9 cellular contexts compared by ENCODE assay signal in genomic region chr3:136919799-136920580, GRCh38. TPM values are rescaled to one million over a fixed set of nuclear protein-coding genes. Genes with fewer than 3 reads are reported as not detected.
DNase-seq lines count a peak whose midpoint lies in the region; ATAC-seq and TF ChIP-seq lines count a peak whose summit lies in the region.
"Had no signal": no experiment of that assay in that cellular context is flagged by ENCODE, and none has a peak within 500 bp of the region (broad histone marks: within the 10 kb centered on the region; RNA-seq: fewer than 3 reads in every experiment).

No MANE protein-coding gene starts in this region.

- H3K27ac Mint-ChIP-seq in activated naive CD8-positive, alpha-beta T cell treated with anti-CD3 and anti-CD28 coated beads, Interleukin-2, amount 10 ng/mL, durations not matched to agents 7 days and 5 days: peak overlapping the region; percentile 32
- no peak overlapping the region for H3K27ac Mint-ChIP-seq in neural progenitor cell

- H3K9ac ChIP-seq in neural progenitor cell: no peak overlapping the region

- POLR2A ChIA-PET in activated naive CD8-positive, alpha-beta T cell treated with anti-CD3 and anti-CD28 coated beads, Interleukin-2, amount 10 ng/mL, durations not matched to agents 7 days and 5 days (lab: Charles Lee): interaction anchor here (1.0 to 1.3 kb wide), 2 partner anchors 58 to 168 kb away, joined by 4 to 9 read pairs; partner anchors contain the start of genes NCK1 and STAG1

- peaks cover 7% of the 10 kb centered on the region for H3F3A ChIP-seq in neural progenitor cell (ENCODE audit: low read depth)

- TF ChIP-seq CTCF in psoas muscle (IDR thresholded peaks at IDR 0.05): no peak
- TF ChIP-seq CTCF in neural progenitor cell (IDR thresholded peaks at IDR 0.05): no peak
- no peak for TF ChIP-seq CTCF in hepatocyte (IDR thresholded peaks at IDR 0.05; ENCODE audit: poor library complexity)

- H3K36me3 ChIP-seq in psoas muscle (ENCODE audit: insufficient read depth in 1 of 2, low read depth in 1 of 2) (peaks cover 0 to 3% of the 10 kb centered on the region in 2 donors), MG63 (peaks cover 35% of the 10 kb centered on the region), neural progenitor cell (no peaks in the 10 kb centered on the region), hepatocyte (replicated peaks; ENCODE audit: insufficient read depth, low read depth) (peaks cover 4% of the 10 kb centered on the region)

- 60 to 79% (median 76%) methylated on average over 1 of the region's 1 CpG for WGBS in psoas muscle, 3 donors
- WGBS in hepatocyte (ENCODE audit: low lambda C conversion rate, missing lambda C conversion rate): 66% methylated on average over 1 of the region's 1 CpG

- peaks cover 29% of the 10 kb centered on the region for H3K36me3 Mint-ChIP-seq in activated naive CD8-positive, alpha-beta T cell treated with anti-CD3 and anti-CD28 coated beads, Interleukin-2, amount 10 ng/mL, durations not matched to agents 7 days and 5 days
- H3K36me3 Mint-ChIP-seq in neural progenitor cell: peaks cover 46% of the 10 kb centered on the region

- H3K4me3 Mint-ChIP-seq in activated naive CD8-positive, alpha-beta T cell treated with anti-CD3 and anti-CD28 coated beads, Interleukin-2, amount 10 ng/mL, durations not matched to agents 7 days and 5 days: peak overlapping the region; percentile 51
- no peak overlapping the region for H3K4me3 Mint-ChIP-seq in neural progenitor cell

- H4K20me1 ChIP-seq in neural progenitor cell (ENCODE audit: low read depth) (peaks cover 4% of the 10 kb centered on the region), hepatocyte (ENCODE audit: insufficient read depth, poor library complexity, severe bottlenecking) (peaks cover 9% of the 10 kb centered on the region)

- H3K9me3 ChIP-seq in psoas muscle: no peaks in the 10 kb centered on the region
- peaks cover 4% of the 10 kb centered on the region; the same call in 1 of the 2 replicates for H3K9me3 ChIP-seq in MG63
- no peaks in the 10 kb centered on the region for H3K9me3 ChIP-seq in neural progenitor cell (ENCODE audit: low read depth)
- H3K9me3 ChIP-seq in hepatocyte (ENCODE audit: low read depth): no peaks in the 10 kb centered on the region

- ATAC-seq in HG03064 (IDR thresholded peaks at IDR 0.05; ENCODE audit: low read depth, unreplicated experiment) (peak; percentile 79), psoas muscle (no peak)
- peak; percentile 81 for ATAC-seq in activated naive CD8-positive, alpha-beta T cell treated with anti-CD3 and anti-CD28 coated beads, Interleukin-2, amount 10 ng/mL, durations not matched to agents 7 days and 5 days (ENCODE audit: low read depth)

- no peak overlapping the region for H3K4me3 ChIP-seq in psoas muscle
- no peak overlapping the region for H3K4me3 ChIP-seq in MG63
- no peak overlapping the region for H3K4me3 ChIP-seq in neural progenitor cell
- H3K4me3 ChIP-seq in hepatocyte: no peak overlapping the region

- H3K27me3 ChIP-seq in psoas muscle (ENCODE audit: insufficient read depth in 3 of 3, low read length in 2 of 3): no peaks in the 10 kb centered on the region
- H3K27me3 ChIP-seq in MG63: no peaks in the 10 kb centered on the region
- H3K27me3 ChIP-seq in neural progenitor cell: no peaks in the 10 kb centered on the region
- no peaks in the 10 kb centered on the region for H3K27me3 ChIP-seq in hepatocyte

- H2AFZ ChIP-seq in neural progenitor cell (replicated peaks): no peak overlapping the region
- no peak overlapping the region for H2AFZ ChIP-seq in hepatocyte

- no peak overlapping the region for H3K4me2 ChIP-seq in neural progenitor cell
- no peak overlapping the region for H3K4me2 ChIP-seq in hepatocyte

- no peaks in the 10 kb centered on the region for H3K9me2 ChIP-seq in hepatocyte (replicated peaks; ENCODE audit: insufficient read depth)

- peaks cover 50% of the 10 kb centered on the region for H3K4me1 Mint-ChIP-seq in activated naive CD8-positive, alpha-beta T cell treated with anti-CD3 and anti-CD28 coated beads, Interleukin-2, amount 10 ng/mL, durations not matched to agents 7 days and 5 days
- H3K4me1 Mint-ChIP-seq in neural progenitor cell: no peaks in the 10 kb centered on the region

- intact Hi-C loops in psoas muscle (cut with DNase I): no loop called here

- H3K9me3 Mint-ChIP-seq in activated naive CD8-positive, alpha-beta T cell treated with anti-CD3 and anti-CD28 coated beads, Interleukin-2, amount 10 ng/mL, durations not matched to agents 7 days and 5 days: peaks cover 4% of the 10 kb centered on the region
- peaks cover 48% of the 10 kb centered on the region for H3K9me3 Mint-ChIP-seq in neural progenitor cell

- H3K4me1 ChIP-seq in psoas muscle: peaks cover 27% of the 10 kb centered on the region
- no peaks in the 10 kb centered on the region for H3K4me1 ChIP-seq in neural progenitor cell
- peaks cover 4% of the 10 kb centered on the region for H3K4me1 ChIP-seq in hepatocyte (ENCODE audit: insufficient read depth)

- H3K27me3 Mint-ChIP-seq in activated naive CD8-positive, alpha-beta T cell treated with anti-CD3 and anti-CD28 coated beads, Interleukin-2, amount 10 ng/mL, durations not matched to agents 7 days and 5 days: no peaks in the 10 kb centered on the region
- no peaks in the 10 kb centered on the region for H3K27me3 Mint-ChIP-seq in neural progenitor cell (ENCODE audit: insufficient read depth, low read depth)

- H3K27ac ChIP-seq in psoas muscle: peak overlapping the region; percentile 20
- no peak overlapping the region for H3K27ac ChIP-seq in neural progenitor cell
- H3K27ac ChIP-seq in hepatocyte: no peak overlapping the region

- H3K79me2 ChIP-seq in neural progenitor cell (ENCODE audit: low read depth) (peaks cover 77% of the 10 kb centered on the region), hepatocyte (peaks cover 97% of the 10 kb centered on the region)

- DNase-seq in activated gamma-delta T cell treated with Interleukin-2 at 50 U/mL for 16 hours: peak; percentile 36
- no peak for DNase-seq in activated gamma-delta T cell (lab: John Stamatoyannopoulos, UW)
- no peak for DNase-seq in activated naive CD8-positive, alpha-beta T cell treated with anti-CD3 and anti-CD28 coated beads, Interleukin-2, amount 10 ng/mL, durations not matched to agents 7 days and 5 days
- no peak for DNase-seq in psoas muscle
- DNase-seq in MG63: no peak
- DNase-seq in neural progenitor cell (ENCODE audit: low spot score): no peak
- DNase-seq in hepatocyte (ENCODE audit: low spot score): no peak
- DNase-seq: NCI-H2081 had no signal

RNA-seq across cellular contexts. Expression of gene IL20RB, which starts 37.8 kb away (rescaled TPM):
- total RNA-seq in activated naive CD8-positive, alpha-beta T cell treated with anti-CD3 and anti-CD28 coated beads, Interleukin-2, amount 10 ng/mL, durations not matched to agents 7 days and 5 days: 1 to 10 TPM; 1.3 to 1.9 TPM
- total RNA-seq in psoas muscle (under 1 TPM in 3 of 4 donors, not detected in 1; 0.56 to 0.71 (median 0.71) TPM), neural progenitor cell (ENCODE audit: low replicate concordance) (2.0 and 2.5 TPM in 2 replicates), hepatocyte (0.48 and 0.50 TPM in 2 replicates)
- polyA plus RNA-seq in psoas muscle (1 to 10 TPM in 1 of 3 donors, under 1 TPM in 2; 0.46 to 1.6 (median 0.66) TPM), hepatocyte (0.59 TPM in 1 of 2 replicates, not detected in the other)
- total RNA-seq in MG63 (2014; rRNA removed; shearing (Covaris generic); ENCODE audit: low replicate concordance): 4.5 and 6.4 TPM in 2 replicates

RNA-seq across cellular contexts. Expression of gene NCK1, which starts 58.0 kb away (rescaled TPM):
- 10 to 100 TPM; 37.2 to 42.2 TPM for total RNA-seq in activated naive CD8-positive, alpha-beta T cell treated with anti-CD3 and anti-CD28 coated beads, Interleukin-2, amount 10 ng/mL, durations not matched to agents 7 days and 5 days
- total RNA-seq in psoas muscle (10 to 100 TPM; 25.4 to 33.4 (median 30.7) TPM), neural progenitor cell (ENCODE audit: low replicate concordance) (28.3 and 46.5 TPM in 2 replicates), hepatocyte (39.4 and 47.7 TPM in 2 replicates)
- polyA plus RNA-seq in psoas muscle (10 to 100 TPM; 16.2 to 25.0 (median 18.0) TPM), hepatocyte (25.1 and 30.5 TPM in 2 replicates)
- total RNA-seq in MG63 (2014; rRNA removed; shearing (Covaris generic); ENCODE audit: low replicate concordance): 48.6 and 107 TPM in 2 replicates

Comparison
In these comparisons a context has a peak if more than half of its experiments do, and no peak if none do; other contexts are left out.
1. ATAC-seq: peak in HG03064 (single experiment) and activated naive CD8-positive, alpha-beta T cell treated with anti-CD3 and anti-CD28 coated beads, Interleukin-2, amount 10 ng/mL, durations not matched to agents 7 days and 5 days (single experiment); none in psoas muscle (0 of 4).